ENCODE assay signal across 18 cellular contexts in genomic region chr3:71232175-71232679, GRCh38.
A peak's percentile ranks its signal among the peaks of the same experiment; 100 is the strongest.
DNase-seq lines count a peak whose midpoint lies in the region; ATAC-seq and TF ChIP-seq lines count a peak whose summit lies in the region.
"Had no signal": no experiment of that assay in that cellular context is flagged by ENCODE, and none has a peak within 500 bp of the region (broad histone marks: within the 10 kb centered on the region; RNA-seq: fewer than 3 reads in every experiment).

No MANE protein-coding gene starts in this region.

- peaks cover 72% of the 10 kb centered on the region for H3K4me1 Mint-ChIP-seq in activated CD4-positive, alpha-beta T cell treated with anti-CD3 and anti-CD28 coated beads for 36 hours
- H3K4me1 Mint-ChIP-seq in activated CD4-positive, alpha-beta T cell treated with anti-CD3 and anti-CD28 coated beads, Interleukin-2, amount 10 ng/mL, durations not matched to agents 7 days and 5 days = peaks cover 27% of the 10 kb centered on the region
- H3K4me1 Mint-ChIP-seq in activated naive CD8-positive, alpha-beta T cell treated with anti-CD3 and anti-CD28 coated beads, Interleukin-2, amount 10 ng/mL, durations not matched to agents 7 days and 5 days = peaks cover 48% of the 10 kb centered on the region
- peaks cover 51% of the 10 kb centered on the region for H3K4me1 Mint-ChIP-seq in progenitor cell of endocrine pancreas (ENCODE audit: low read depth)

- no peaks in the 10 kb centered on the region for H3K27me3 Mint-ChIP-seq in activated CD4-positive, alpha-beta T cell treated with anti-CD3 and anti-CD28 coated beads for 36 hours
- peaks cover 13% of the 10 kb centered on the region for H3K27me3 Mint-ChIP-seq in activated CD4-positive, alpha-beta T cell treated with anti-CD3 and anti-CD28 coated beads, Interleukin-2, amount 10 ng/mL, durations not matched to agents 7 days and 5 days
- no peaks in the 10 kb centered on the region for H3K27me3 Mint-ChIP-seq in activated naive CD8-positive, alpha-beta T cell treated with anti-CD3 and anti-CD28 coated beads, Interleukin-2, amount 10 ng/mL, durations not matched to agents 7 days and 5 days
- no peaks in the 10 kb centered on the region for H3K27me3 Mint-ChIP-seq in progenitor cell of endocrine pancreas

- peak overlapping the region; percentile 6 for H3K4me3 Mint-ChIP-seq in activated CD4-positive, alpha-beta T cell treated with anti-CD3 and anti-CD28 coated beads for 36 hours
- H3K4me3 Mint-ChIP-seq in activated CD4-positive, alpha-beta T cell treated with anti-CD3 and anti-CD28 coated beads, Interleukin-2, amount 10 ng/mL, durations not matched to agents 7 days and 5 days = no peak overlapping the region
- H3K4me3 Mint-ChIP-seq in activated naive CD8-positive, alpha-beta T cell treated with anti-CD3 and anti-CD28 coated beads, Interleukin-2, amount 10 ng/mL, durations not matched to agents 7 days and 5 days = peak overlapping the region; percentile 25
- H3K4me3 Mint-ChIP-seq in progenitor cell of endocrine pancreas (ENCODE audit: low read depth) = no peak overlapping the region

- peak; percentile 20 for ATAC-seq in activated CD4-positive, alpha-beta T cell treated with anti-CD3 and anti-CD28 coated beads for 36 hours
- peak; percentile 14 for ATAC-seq in activated naive CD8-positive, alpha-beta T cell treated with anti-CD3 and anti-CD28 coated beads, Interleukin-2, amount 10 ng/mL, durations not matched to agents 7 days and 5 days (ENCODE audit: low read depth)
- ATAC-seq in HG03025 (IDR thresholded peaks at IDR 0.05; ENCODE audit: low FRiP score, unreplicated experiment) = no peak
- ATAC-seq in HG03159 (IDR thresholded peaks at IDR 0.05; ENCODE audit: unreplicated experiment) = no peak
- no peak for ATAC-seq in HG03521 (IDR thresholded peaks at IDR 0.05; ENCODE audit: unreplicated experiment)
- ATAC-seq: Panc1 had no signal

- CTCF ChIA-PET in activated CD4-positive, alpha-beta T cell treated with anti-CD3 and anti-CD28 coated beads for 36 hours (lab: Charles Lee) = interaction anchor here (1.0 to 1.6 kb wide), 2 partner anchors 13 to 23 kb away, joined by 3 to 4 read pairs; no protein-coding TSS in a partner anchor
- CTCF ChIA-PET in activated CD4-positive, alpha-beta T cell treated with anti-CD3 and anti-CD28 coated beads, Interleukin-2, amount 10 ng/mL, durations not matched to agents 7 days and 5 days (lab: Charles Lee) = interaction anchor here (1.1 to 1.2 kb wide), 2 partner anchors 20 to 47 kb away, joined by 3 to 4 read pairs; no protein-coding TSS in a partner anchor
- CTCF ChIA-PET in HEK293 (lab: Yijun Ruan, JAX) = interaction anchor here (0.6 to 0.7 kb wide), 3 partner anchors 22 to 58 kb away, joined by 3 to 4 read pairs (median 3); no protein-coding TSS in a partner anchor

- peak overlapping the region; percentile 82 for H3K27ac Mint-ChIP-seq in activated CD4-positive, alpha-beta T cell treated with anti-CD3 and anti-CD28 coated beads for 36 hours
- no peak overlapping the region for H3K27ac Mint-ChIP-seq in activated CD4-positive, alpha-beta T cell treated with anti-CD3 and anti-CD28 coated beads, Interleukin-2, amount 10 ng/mL, durations not matched to agents 7 days and 5 days
- H3K27ac Mint-ChIP-seq in activated naive CD8-positive, alpha-beta T cell treated with anti-CD3 and anti-CD28 coated beads, Interleukin-2, amount 10 ng/mL, durations not matched to agents 7 days and 5 days = peak overlapping the region; percentile 51
- peak overlapping the region; percentile 7 for H3K27ac Mint-ChIP-seq in progenitor cell of endocrine pancreas

- POLR2A ChIA-PET in activated CD4-positive, alpha-beta T cell treated with anti-CD3 and anti-CD28 coated beads for 36 hours (lab: Charles Lee) = interaction anchor here (0.7 kb wide), 1 partner anchor 235 kb away, joined by 4 read pairs; no protein-coding TSS in a partner anchor
- POLR2A ChIA-PET in activated CD4-positive, alpha-beta T cell treated with anti-CD3 and anti-CD28 coated beads, Interleukin-2, amount 10 ng/mL, durations not matched to agents 7 days and 5 days (lab: Charles Lee) = interaction anchor here (0.7 kb wide), 1 partner anchor 470 kb away, joined by 3 read pairs; no protein-coding TSS in a partner anchor
- POLR2A ChIA-PET in HEK293 (lab: Yijun Ruan, JAX) = no interaction called here
- POLR2A ChIA-PET in activated naive CD8-positive, alpha-beta T cell treated with anti-CD3 and anti-CD28 coated beads, Interleukin-2, amount 10 ng/mL, durations not matched to agents 7 days and 5 days (lab: Charles Lee) = no interaction called here

- no peak overlapping the region for H3K4me3 ChIP-seq in HEK293 (ENCODE audit: low read depth, low read length)

- H3K27ac ChIP-seq in HEK293 (ENCODE audit: extremely low read depth, low read depth, low read length) = no peak overlapping the region

- H3K4me1 ChIP-seq in HEK293 (ENCODE audit: control insufficient read depth, insufficient read depth, low read length) = no peaks in the 10 kb centered on the region; the same call in 1 of the 2 replicates

- DNase-seq in activated CD4-positive, alpha-beta T cell treated with anti-CD3 and anti-CD28 coated beads for 36 hours = no peak
- no peak for DNase-seq in activated CD4-positive, alpha-beta T cell treated with anti-CD3 and anti-CD28 coated beads, Interleukin-2, amount 10 ng/mL, durations not matched to agents 7 days and 5 days
- no peak for DNase-seq in activated naive CD8-positive, alpha-beta T cell treated with anti-CD3 and anti-CD28 coated beads, Interleukin-2, amount 10 ng/mL, durations not matched to agents 7 days and 5 days
- no peak for DNase-seq in progenitor cell of endocrine pancreas (ENCODE audit: low spot score, unreplicated experiment)
- DNase-seq: 8988T, C1 segment of cervical spinal cord, DMS53, H7, IMR-90, NCI-H1417 treated with DMSO at 0.1 percent for 48 hours, NCI-H2029, NCI-H2171 treated with DMSO at 0.1 percent for 48 hours, NCI-H510A had no signal

- H3K9me3 ChIP-seq in HEK293 (ENCODE audit: control insufficient read depth, insufficient read depth, low read depth, low read length) = no peaks in the 10 kb centered on the region

- H3K36me3 ChIP-seq in HEK293 (ENCODE audit: control insufficient read depth in 2 of 2, insufficient read depth in 1 of 2, low read length in 2 of 2) = no peaks in the 10 kb centered on the region

- intact Hi-C loops in activated CD4-positive, alpha-beta T cell treated with anti-CD3 and anti-CD28 coated beads for 36 hours (cut with DNase I, micrococcal nuclease) = no loop called here

- H3K9me3 Mint-ChIP-seq in activated CD4-positive, alpha-beta T cell treated with anti-CD3 and anti-CD28 coated beads for 36 hours (ENCODE audit: low read depth) = no peaks in the 10 kb centered on the region
- peaks cover 3% of the 10 kb centered on the region for H3K9me3 Mint-ChIP-seq in activated CD4-positive, alpha-beta T cell treated with anti-CD3 and anti-CD28 coated beads, Interleukin-2, amount 10 ng/mL, durations not matched to agents 7 days and 5 days
- no peaks in the 10 kb centered on the region for H3K9me3 Mint-ChIP-seq in activated naive CD8-positive, alpha-beta T cell treated with anti-CD3 and anti-CD28 coated beads, Interleukin-2, amount 10 ng/mL, durations not matched to agents 7 days and 5 days
- no peaks in the 10 kb centered on the region for H3K9me3 Mint-ChIP-seq in progenitor cell of endocrine pancreas (ENCODE audit: low read depth)

- peaks cover 32% of the 10 kb centered on the region for H3K36me3 Mint-ChIP-seq in activated CD4-positive, alpha-beta T cell treated with anti-CD3 and anti-CD28 coated beads for 36 hours (ENCODE audit: low read depth)
- H3K36me3 Mint-ChIP-seq in activated CD4-positive, alpha-beta T cell treated with anti-CD3 and anti-CD28 coated beads, Interleukin-2, amount 10 ng/mL, durations not matched to agents 7 days and 5 days (ENCODE audit: low read depth) = peaks cover 2% of the 10 kb centered on the region
- H3K36me3 Mint-ChIP-seq in activated naive CD8-positive, alpha-beta T cell treated with anti-CD3 and anti-CD28 coated beads, Interleukin-2, amount 10 ng/mL, durations not matched to agents 7 days and 5 days = peaks cover 17% of the 10 kb centered on the region
- peaks cover 16% of the 10 kb centered on the region for H3K36me3 Mint-ChIP-seq in progenitor cell of endocrine pancreas (ENCODE audit: insufficient read depth)

- TF ChIP-seq CTCF in HEK293 (tag by site-specific recombination; IDR thresholded peaks at IDR 0.05) (no peak), progenitor cell of endocrine pancreas (IDR thresholded peaks at IDR 0.05; ENCODE audit: unreplicated experiment) (no peak)

TF ChIP-seq in HEK293, 187 proteins besides CTCF, POLR2A, EP300 and RAD21:
- TF ChIP-seq ZBTB17 (tag by site-specific recombination; IDR thresholded peaks at IDR 0.05) (0 out of 2 replicates have a peak, but pooled peaks have one; percentile 32), ZNF404 (tag by site-specific recombination; IDR thresholded peaks at IDR 0.05) (no peak), TCF7L2 (IDR thresholded peaks at IDR 0.05; ENCODE audit: borderline replicate concordance, low read depth, low read length) (no peak), ZNF175 (tag by site-specific recombination; IDR thresholded peaks at IDR 0.05) (no peak)

Comparison
In these comparisons a context has a peak if more than half of its experiments do, and no peak if none do; other contexts are left out.
1. H3K4me3 Mint-ChIP-seq: peak in activated CD4-positive, alpha-beta T cell treated with anti-CD3 and anti-CD28 coated beads for 36 hours (single experiment) and activated naive CD8-positive, alpha-beta T cell treated with anti-CD3 and anti-CD28 coated beads, Interleukin-2, amount 10 ng/mL, durations not matched to agents 7 days and 5 days (single experiment); none in activated CD4-positive, alpha-beta T cell treated with anti-CD3 and anti-CD28 coated beads, Interleukin-2, amount 10 ng/mL, durations not matched to agents 7 days and 5 days (single experiment) and progenitor cell of endocrine pancreas (single experiment).
2. ATAC-seq: peak in activated CD4-positive, alpha-beta T cell treated with anti-CD3 and anti-CD28 coated beads for 36 hours (single experiment) and activated naive CD8-positive, alpha-beta T cell treated with anti-CD3 and anti-CD28 coated beads, Interleukin-2, amount 10 ng/mL, durations not matched to agents 7 days and 5 days (single experiment); none in HG03025 (single experiment), HG03159 (single experiment) and HG03521 (single experiment).
3. POLR2A ChIA-PET loops: an anchor here in activated CD4-positive, alpha-beta T cell treated with anti-CD3 and anti-CD28 coated beads for 36 hours (0.7 kb wide) and activated CD4-positive, alpha-beta T cell treated with anti-CD3 and anti-CD28 coated beads, Interleukin-2, amount 10 ng/mL, durations not matched to agents 7 days and 5 days (0.7 kb wide); none called in HEK293 and activated naive CD8-positive, alpha-beta T cell treated with anti-CD3 and anti-CD28 coated beads, Interleukin-2, amount 10 ng/mL, durations not matched to agents 7 days and 5 days.